In genomic region chr12:91811481-91812287, GRCh38 we compare ENCODE assay signal across 8 cellular contexts.
DNase-seq lines count a peak whose midpoint lies in the region; ATAC-seq, FAIRE-seq and TF ChIP-seq lines count a peak whose summit lies in the region.

No MANE protein-coding gene starts in this region.

- in situ Hi-C loops in astrocyte of the cerebellum (cut with HindIII; ENCODE audit: low sequenced_read_pairs) = loop anchor here (25.0 kb wide), 1 partner anchor 424 kb away; no protein-coding TSS in a partner anchor

- H3K27ac ChIP-seq in small intestine (ENCODE audit: low read depth in 1 of 2, low read length in 1 of 2) = no peak overlapping the region

- no peaks in the 10 kb centered on the region for H3K36me3 ChIP-seq in small intestine (ENCODE audit: control insufficient read depth in 2 of 2, insufficient read depth in 2 of 2, low read length in 2 of 2)

- peak; percentile 29 for DNase-seq in COR-L47 (lab: John Stamatoyannopoulos, UW)
- peak; percentile 39 to 52 for DNase-seq in Kasumi-1 (lab: John Stamatoyannopoulos, UW)
- peak; percentile 67 for DNase-seq in T-helper 9 cell
- peak; percentile 43 for DNase-seq in astrocyte of the cerebellum (ENCODE audit: low read depth)
- DNase-seq in hippocampal formation (lab: John Stamatoyannopoulos, UW) = peak; percentile 47 to 50
- DNase-seq in small intestine = peak; percentile 70
- no peak for DNase-seq in DMS79 (lab: John Stamatoyannopoulos, UW)

- peak; percentile 81 for FAIRE-seq in small intestine (lab: Jason Lieb, UNC)

- no peaks in the 10 kb centered on the region for H3K9me3 ChIP-seq in small intestine (ENCODE audit: control insufficient read depth, low read depth)

- no peak overlapping the region for H3K4me3 ChIP-seq in astrocyte of the cerebellum (ENCODE audit: low read depth, low read length)
- no peak overlapping the region for H3K4me3 ChIP-seq in small intestine (ENCODE audit: low read depth in 1 of 2, low read length in 2 of 2)

- no peaks in the 10 kb centered on the region for H3K4me1 ChIP-seq in small intestine (ENCODE audit: control insufficient read depth in 2 of 2, insufficient read depth in 1 of 2, low read depth in 1 of 2, low read length in 1 of 2)

- WGBS in small intestine, 3 donors = 46 to 51% (median 50%) methylated on average over 5 of the region's 5 CpGs

- peak; percentile 79 for TF ChIP-seq CTCF in astrocyte of the cerebellum (IDR thresholded peaks at IDR 0.05; ENCODE audit: low read depth, low read length, missing control alignments)

- peak; percentile 77 for ATAC-seq in GM21381 (IDR thresholded peaks at IDR 0.05; ENCODE audit: unreplicated experiment)

- no peaks in the 10 kb centered on the region for H3K27me3 ChIP-seq in small intestine (ENCODE audit: control insufficient read depth in 2 of 2, insufficient read depth in 2 of 2, low read length in 2 of 2)
